ENCODE assay signal across 12 cellular contexts in genomic region chr4:85496933-85497332, GRCh38. TPM values are rescaled to one million over a fixed set of nuclear protein-coding genes. Genes with fewer than 3 reads are reported as not detected.
DNase-seq lines count a peak whose midpoint lies in the region; ATAC-seq, FAIRE-seq and TF ChIP-seq lines count a peak whose summit lies in the region.
"Had no signal": no experiment of that assay in that cellular context is flagged by ENCODE, and none has a peak within 500 bp of the region (broad histone marks: within the 10 kb centered on the region; RNA-seq: fewer than 3 reads in every experiment).

No MANE protein-coding gene starts in this region.

- 0 out of 5 replicates have a peak, but pooled peaks of 1 of the 2 experiments have one; percentile 1 for TF ChIP-seq RAD21 in A549 (conservative IDR thresholded peaks at IDR 0.05 in 1 of 2, IDR thresholded peaks at IDR 0.05 in 1 of 2)

- no peak for FAIRE-seq in A549 (lab: Jason Lieb, UNC)

- peak overlapping the region; percentile 84 to 87 for H3K27ac ChIP-seq in A549
- H3K27ac ChIP-seq: BLaER1, neural progenitor cell, thyroid gland had no signal

- no peaks in the 10 kb centered on the region for H3K9me3 ChIP-seq in A549
- H3K9me3 ChIP-seq: BLaER1, thyroid gland had no signal

- H3K36me3 Mint-ChIP-seq in activated B cell treated with CpG ODN at 0.5 μM for 24 hours (ENCODE audit: low read depth), result peaks cover 19% of the 10 kb centered on the region

- H3K4me2 ChIP-seq in A549, result peak overlapping the region; percentile 94
- H3K4me2 ChIP-seq: BLaER1, neural progenitor cell had no signal

- TF ChIP-seq POLR2A in A549 (IDR thresholded peaks at IDR 0.05; ENCODE audit: low read length), result no peak

- intact Hi-C loops in activated B cell treated with CpG ODN at 0.5 μM for 24 hours (cut with micrococcal nuclease), result loop anchor here (10.0 kb wide), 1 partner anchor 468 kb away; no protein-coding TSS in a partner anchor

- ATAC-seq in A549 (peak; percentile 26 to 53; a peak in 4 of 6 replicates), activated B cell treated with CpG ODN at 0.5 μM for 24 hours (ENCODE audit: low read depth) (no peak)
- no peak for ATAC-seq in stimulated activated naive CD8-positive, alpha-beta T cell treated with anti-CD3 and anti-CD28 coated beads, Interleukin-15, amount 100 ng/mL, for 72 hours

- H3K4me1 Mint-ChIP-seq in activated B cell treated with CpG ODN at 0.5 μM for 24 hours, result peaks cover 73% of the 10 kb centered on the region
- no peaks in the 10 kb centered on the region for H3K4me1 Mint-ChIP-seq in stimulated activated naive CD8-positive, alpha-beta T cell treated with anti-CD3 and anti-CD28 coated beads, Interleukin-15, amount 100 ng/mL, for 72 hours
- H3K4me1 Mint-ChIP-seq: neural progenitor cell had no signal

- CTCF ChIA-PET in A549 (lab: Yijun Ruan, JAX), result interaction anchor here (1.0 to 1.2 kb wide), 2 partner anchors 251 to 349 kb away, joined by 3 to 4 read pairs; no protein-coding TSS in a partner anchor
- CTCF ChIA-PET in activated B cell treated with CpG ODN at 0.5 μM for 24 hours (lab: Charles Lee), result no interaction called here

- no peak overlapping the region for H3K4me3 Mint-ChIP-seq in activated B cell treated with CpG ODN at 0.5 μM for 24 hours
- no peak overlapping the region for H3K4me3 Mint-ChIP-seq in stimulated activated naive CD8-positive, alpha-beta T cell treated with anti-CD3 and anti-CD28 coated beads, Interleukin-15, amount 100 ng/mL, for 72 hours
- H3K4me3 Mint-ChIP-seq: neural progenitor cell had no signal

- H3K4me1 ChIP-seq in A549, result peaks cover 37% of the 10 kb centered on the region
- H3K4me1 ChIP-seq: neural progenitor cell had no signal

- no peaks in the 10 kb centered on the region for H3K27me3 Mint-ChIP-seq in activated B cell treated with CpG ODN at 0.5 μM for 24 hours
- H3K27me3 Mint-ChIP-seq in stimulated activated naive CD8-positive, alpha-beta T cell treated with anti-CD3 and anti-CD28 coated beads, Interleukin-15, amount 100 ng/mL, for 72 hours, result no peaks in the 10 kb centered on the region

- DNase-seq in A549 (ENCODE audit: low read depth in 1 of 2, low spot score in 1 of 2) (peak in 1 of 2 experiments; percentile 54), HFF-Myc (ENCODE audit: extremely low read depth, low read depth) (peak; percentile 85), activated B cell treated with CpG ODN at 0.5 μM for 24 hours (no peak), iris pigment epithelial cell (ENCODE audit: low read depth) (peak; percentile 83), DMS114 treated with DMSO at 0.1 percent for 48 hours (lab: John Stamatoyannopoulos, UW; ENCODE audit: unreplicated experiment) (no peak), anterior cingulate cortex (lab: John Stamatoyannopoulos, UW) (no peak)
- no peak for DNase-seq in activated CD4-positive, alpha-beta T cell treated with anti-CD3 and anti-CD28 coated beads, Interleukin-2, amount 50 U/mL, for 1 hour
- DNase-seq in stimulated activated naive CD8-positive, alpha-beta T cell treated with anti-CD3 and anti-CD28 coated beads, Interleukin-15, amount 100 ng/mL, for 72 hours, result no peak
- DNase-seq: cortex of kidney, thyroid gland had no signal

- H3K4me3 ChIP-seq in A549 (peak overlapping the region; percentile 33), HFF-Myc (replicated peaks; ENCODE audit: low read depth, low read length) (0 out of 2 replicates have a peak overlapping the region, but pooled peaks have one; percentile 4)
- H3K4me3 ChIP-seq: BLaER1, neural progenitor cell, thyroid gland had no signal

- POLR2A ChIA-PET in A549 (lab: Yijun Ruan, JAX) (no interaction called here), activated B cell treated with CpG ODN at 0.5 μM for 24 hours (lab: Charles Lee) (interaction anchor here (0.5 to 2.8 kb wide), 5 partner anchors 10 to 114 kb away, joined by 3 to 27 read pairs (median 5); partner anchors contain the start of gene ARHGAP24)

- TF ChIP-seq EP300 in A549 (IDR thresholded peaks at IDR 0.05), result no peak

- under 1% methylated on average over 4 of the region's 4 CpGs for WGBS in A549 (ENCODE audit: missing lambda C conversion rate)

- no peaks in the 10 kb centered on the region for H3K9me3 Mint-ChIP-seq in activated B cell treated with CpG ODN at 0.5 μM for 24 hours
- H3K9me3 Mint-ChIP-seq in stimulated activated naive CD8-positive, alpha-beta T cell treated with anti-CD3 and anti-CD28 coated beads, Interleukin-15, amount 100 ng/mL, for 72 hours, result peaks cover 0 to 6% of the 10 kb centered on the region in 2 donors

- H3K27ac Mint-ChIP-seq in activated B cell treated with CpG ODN at 0.5 μM for 24 hours, result peak overlapping the region; percentile 68
- no peak overlapping the region for H3K27ac Mint-ChIP-seq in stimulated activated naive CD8-positive, alpha-beta T cell treated with anti-CD3 and anti-CD28 coated beads, Interleukin-15, amount 100 ng/mL, for 72 hours
- H3K27ac Mint-ChIP-seq: neural progenitor cell had no signal

- TF ChIP-seq CTCF in A549 (IDR thresholded peaks at IDR 0.05), result no peak
- TF ChIP-seq CTCF in HFF-Myc (IDR thresholded peaks at IDR 0.05; ENCODE audit: low read depth, low read length, missing control alignments), result no peak
- TF ChIP-seq CTCF in activated B cell treated with CpG ODN at 0.5 μM for 24 hours (IDR thresholded peaks at IDR 0.05), result no peak

TF ChIP-seq in A549, 52 proteins besides CTCF, POLR2A, EP300 and RAD21:
- TF ChIP-seq FOSL2 (IDR thresholded peaks at IDR 0.05) (0 out of 2 replicates have a peak, but pooled peaks have one; percentile 30), FOSL2 (CRISPR knock-in tag; IDR thresholded peaks at IDR 0.05) (peak; percentile 68), JUNB (IDR thresholded peaks at IDR 0.05) (peak; percentile 50), HDAC2 (IDR thresholded peaks at IDR 0.05) (no peak)

RNA-seq across cellular contexts. Expression of gene ARHGAP24, which starts 22.0 kb away (rescaled TPM):
- polyA plus RNA-seq in A549 (2011; rRNA removed), result 10.6 and 12.1 TPM in 2 replicates
- 2.7 and 2.9 TPM in 2 replicates for polyA plus RNA-seq in A549 (2012; cell fraction: cytosol; rRNA removed)
- 1.8 and 3.3 TPM in 2 replicates for polyA plus RNA-seq in A549 (2012; cell fraction: nucleus; rRNA removed)
- polyA plus RNA-seq in A549 (2017; fragmentation: RNase III; extraction: RNeasy Plus Mini Kit Qiagen cat#74134 plus additional on column Dnase treatment), result 1.6 to 2.5 TPM (median 1.7 TPM) in 3 replicates
- 17.7 and 20.0 TPM in 2 replicates for polyA minus RNA-seq in A549 (2011; rRNA and poly(A)+ RNA removed)
- total RNA-seq in activated B cell treated with CpG ODN at 0.5 μM for 24 hours, result 155 and 231 TPM in 2 replicates

Comparison
In these comparisons a context has a peak if more than half of its experiments do, and no peak if none do; other contexts are left out.
1. ATAC-seq: peak in A549 (2 of 2); none in activated B cell treated with CpG ODN at 0.5 μM for 24 hours (single experiment) and stimulated activated naive CD8-positive, alpha-beta T cell treated with anti-CD3 and anti-CD28 coated beads, Interleukin-15, amount 100 ng/mL, for 72 hours (single experiment).
2. DNase-seq: peak in HFF-Myc (single experiment) and iris pigment epithelial cell (single experiment); none in activated B cell treated with CpG ODN at 0.5 μM for 24 hours (single experiment), DMS114 treated with DMSO at 0.1 percent for 48 hours (single experiment), activated CD4-positive, alpha-beta T cell treated with anti-CD3 and anti-CD28 coated beads, Interleukin-2, amount 50 U/mL, for 1 hour (single experiment), anterior cingulate cortex (0 of 58) and stimulated activated naive CD8-positive, alpha-beta T cell treated with anti-CD3 and anti-CD28 coated beads, Interleukin-15, amount 100 ng/mL, for 72 hours (0 of 2).